Comparison of ENCODE assay signal across 20 cellular contexts in genomic region chr16:69534720-69535119, GRCh38. TPM values are rescaled to one million over a fixed set of nuclear protein-coding genes. Genes with fewer than 3 reads are reported as not detected.
A peak's percentile ranks its signal among the peaks of the same experiment; 100 is the strongest.
DNase-seq lines count a peak whose midpoint lies in the region; FAIRE-seq and TF ChIP-seq lines count a peak whose summit lies in the region.
"Had no signal": no experiment of that assay in that cellular context is flagged by ENCODE, and none has a peak within 500 bp of the region (broad histone marks: within the 10 kb centered on the region; RNA-seq: fewer than 3 reads in every experiment).

No MANE protein-coding gene starts in this region.

- H3K27ac ChIP-seq in GM23248, result peak overlapping the region; percentile 71
- no peak overlapping the region for H3K27ac ChIP-seq in astrocyte (ENCODE audit: low read depth, low read length)
- H3K27ac ChIP-seq in keratinocyte (ENCODE audit: control insufficient read depth, insufficient read depth, low read length), result peak overlapping the region; percentile 58
- no peak overlapping the region for H3K27ac ChIP-seq in CD4-positive, alpha-beta memory T cell (ENCODE audit: low read depth, low read length)

- no peak for TF ChIP-seq CTCF in HFFc6 (IDR thresholded peaks at IDR 0.05)
- TF ChIP-seq CTCF in astrocyte (IDR thresholded peaks at IDR 0.05; ENCODE audit: insufficient read depth, low read depth, low read length), result no peak
- TF ChIP-seq CTCF in keratinocyte (optimal IDR thresholded peaks at IDR 0.05 in 1 of 3, IDR thresholded peaks at IDR 0.05 in 1 of 3, conservative IDR thresholded peaks at IDR 0.05 in 1 of 3; ENCODE audit: extremely low read depth in 1 of 3, insufficient read depth in 2 of 3, low read length in 3 of 3), result no peak

- H4K20me1 ChIP-seq in GM23248 (ENCODE audit: insufficient read depth) (no peaks in the 10 kb centered on the region), astrocyte (ENCODE audit: insufficient read depth, low read length) (no peaks in the 10 kb centered on the region), keratinocyte (ENCODE audit: control insufficient read depth, extremely low read depth, insufficient read depth, low read length) (no peaks in the 10 kb centered on the region)

- H3K36me3 ChIP-seq in GM23248 (ENCODE audit: low read depth) (no peaks in the 10 kb centered on the region), astrocyte (ENCODE audit: insufficient read depth, low read length) (no peaks in the 10 kb centered on the region), keratinocyte (ENCODE audit: control insufficient read depth in 2 of 2, extremely low read depth in 1 of 2, insufficient read depth in 2 of 2, low read length in 2 of 2) (no peaks in the 10 kb centered on the region)
- H3K36me3 ChIP-seq in CD4-positive, alpha-beta memory T cell (ENCODE audit: insufficient read depth, low read length), result no peaks in the 10 kb centered on the region

- H3K27me3 ChIP-seq in GM23248 (replicated peaks; ENCODE audit: insufficient read depth) (no peaks in the 10 kb centered on the region), astrocyte (ENCODE audit: insufficient read depth, low read length) (no peaks in the 10 kb centered on the region), keratinocyte (ENCODE audit: control insufficient read depth, extremely low read depth, insufficient read depth, low read length) (no peaks in the 10 kb centered on the region)
- no peaks in the 10 kb centered on the region for H3K27me3 ChIP-seq in CD4-positive, alpha-beta memory T cell (ENCODE audit: insufficient read depth, low read length)

- H3K27me3 Mint-ChIP-seq in HFFc6 (ENCODE audit: insufficient read depth) (peaks cover under 1% of the 10 kb centered on the region), astrocyte (ENCODE audit: low read depth, unreplicated experiment) (no peaks in the 10 kb centered on the region)
- no peaks in the 10 kb centered on the region for H3K27me3 Mint-ChIP-seq in activated CD4-positive, alpha-beta T cell treated with anti-CD3 and anti-CD28 coated beads, Interleukin-2, amount 10 ng/mL, durations not matched to agents 7 days and 5 days
- peaks cover 0 to 3% of the 10 kb centered on the region in 2 donors for H3K27me3 Mint-ChIP-seq in CD4-positive, alpha-beta memory T cell

- in situ Hi-C loops in GM23248 (cut with MboI), result no loop called here

- 95 to 100% methylated on average over 3 of the region's 3 CpGs for WGBS in GM23248 (ENCODE audit: low coverage in 1 of 2, low lambda C conversion rate in 2 of 2, missing lambda C conversion rate in 2 of 2), 2 experiments

- H3K36me3 Mint-ChIP-seq in HFFc6 (ENCODE audit: low read depth) (peaks cover 7% of the 10 kb centered on the region), astrocyte (ENCODE audit: low read depth, unreplicated experiment) (no peaks in the 10 kb centered on the region)
- H3K36me3 Mint-ChIP-seq in activated CD4-positive, alpha-beta T cell treated with anti-CD3 and anti-CD28 coated beads, Interleukin-2, amount 10 ng/mL, durations not matched to agents 7 days and 5 days (ENCODE audit: low read depth), result no peaks in the 10 kb centered on the region
- peaks cover 0 to 2% of the 10 kb centered on the region in 2 donors for H3K36me3 Mint-ChIP-seq in CD4-positive, alpha-beta memory T cell

- no peak overlapping the region for H3K9ac ChIP-seq in GM23248
- no peak overlapping the region for H3K9ac ChIP-seq in astrocyte (ENCODE audit: low read length)
- H3K9ac ChIP-seq in keratinocyte (ENCODE audit: control insufficient read depth, extremely low read depth, insufficient read depth, low read length), result no peak overlapping the region

- peak overlapping the region; percentile 57 for H2AFZ ChIP-seq in GM23248
- peak overlapping the region; percentile 26 for H2AFZ ChIP-seq in astrocyte (ENCODE audit: low read depth, low read length)
- H2AFZ ChIP-seq in keratinocyte (ENCODE audit: control insufficient read depth, low read length), result peak overlapping the region; percentile 2

- dilution Hi-C loops in keratinocyte (cut with MboI; ENCODE audit: extremely low pct_ligation_motif_present, low sequenced_read_pairs), result no loop called here

- no peaks in the 10 kb centered on the region for H3K9me3 ChIP-seq in GM23248 (ENCODE audit: low read depth)
- H3K9me3 ChIP-seq in astrocyte (ENCODE audit: insufficient read depth, low read depth, low read length), result no peaks in the 10 kb centered on the region
- H3K9me3 ChIP-seq in keratinocyte (ENCODE audit: control insufficient read depth, low read depth, low read length), result no peaks in the 10 kb centered on the region
- H3K9me3 ChIP-seq in CD4-positive, alpha-beta memory T cell (ENCODE audit: control insufficient read depth in 1 of 2, low read length in 2 of 2), result no peaks in the 10 kb centered on the region

- H3K4me1 Mint-ChIP-seq in HFFc6 (ENCODE audit: low read depth) (peaks cover 75% of the 10 kb centered on the region), astrocyte (ENCODE audit: low read depth, unreplicated experiment) (peaks cover 25% of the 10 kb centered on the region)
- peaks cover 13% of the 10 kb centered on the region for H3K4me1 Mint-ChIP-seq in activated CD4-positive, alpha-beta T cell treated with anti-CD3 and anti-CD28 coated beads, Interleukin-2, amount 10 ng/mL, durations not matched to agents 7 days and 5 days
- peaks cover 4 to 15% (median 11%) of the 10 kb centered on the region in 4 donors for H3K4me1 Mint-ChIP-seq in CD4-positive, alpha-beta memory T cell

- no peaks in the 10 kb centered on the region for H3K9me3 Mint-ChIP-seq in HFFc6
- H3K9me3 Mint-ChIP-seq in astrocyte (ENCODE audit: unreplicated experiment), result no peaks in the 10 kb centered on the region
- H3K9me3 Mint-ChIP-seq in activated CD4-positive, alpha-beta T cell treated with anti-CD3 and anti-CD28 coated beads, Interleukin-2, amount 10 ng/mL, durations not matched to agents 7 days and 5 days, result no peaks in the 10 kb centered on the region
- H3K9me3 Mint-ChIP-seq in CD4-positive, alpha-beta memory T cell, result no peaks in the 10 kb centered on the region
- H3K9me3 Mint-ChIP-seq: IgD-negative memory B cell had no signal

- H3F3A ChIP-seq in GM23248 (ENCODE audit: insufficient read depth), result peaks cover 34% of the 10 kb centered on the region

- H3K4me1 ChIP-seq in GM23248 (ENCODE audit: insufficient read depth) (peaks cover 52% of the 10 kb centered on the region), astrocyte (ENCODE audit: insufficient read depth, low read length) (peaks cover 22% of the 10 kb centered on the region), keratinocyte (ENCODE audit: control insufficient read depth, extremely low read depth, insufficient read depth, low read length) (peaks cover 32% of the 10 kb centered on the region)
- H3K4me1 ChIP-seq in CD4-positive, alpha-beta memory T cell (ENCODE audit: insufficient read depth, low read length), result peaks cover 10% of the 10 kb centered on the region

- FAIRE-seq in astrocyte (lab: Jason Lieb, UNC) (no peak), keratinocyte (lab: Jason Lieb, UNC) (no peak)

- CTCF ChIA-PET in activated CD4-positive, alpha-beta T cell treated with anti-CD3 and anti-CD28 coated beads, Interleukin-2, amount 10 ng/mL, durations not matched to agents 7 days and 5 days (lab: Charles Lee), result interaction anchor here (0.6 to 0.7 kb wide), 2 partner anchors 112 to 223 kb away, joined by 3 to 5 read pairs; no protein-coding TSS in a partner anchor
- CTCF ChIA-PET in CD4-positive, alpha-beta memory T cell (lab: Charles Lee; ENCODE audit: partially characterized antibody), result no interaction called here

- intact Hi-C loops in CD4-positive, alpha-beta memory T cell (cut with micrococcal nuclease), result no loop called here

- DNase-seq in GM23248, result no peak
- no peak for DNase-seq in HFFc6
- DNase-seq in astrocyte (ENCODE audit: low read depth), result no peak
- DNase-seq in keratinocyte (ENCODE audit: low read depth, low spot score), result no peak
- no peak for DNase-seq in cerebellar nuclear complex (lab: John Stamatoyannopoulos, UW)
- DNase-seq in inferior parietal cortex (ENCODE audit: extremely low spot score), result no peak
- no peak for DNase-seq in activated CD4-positive, alpha-beta T cell treated with anti-CD3 and anti-CD28 coated beads, Interleukin-2, amount 10 ng/mL, durations not matched to agents 7 days and 5 days
- DNase-seq in CD4-positive, alpha-beta memory T cell, result no peak
- DNase-seq: AML-193, COR-L47, H7, Kasumi-1, MM.1S, NCI-H1092 treated with DMSO at 0.1 percent for 48 hours, NCI-H146, NCI-H2081 treated with DMSO at 0.1 percent for 48 hours, NCI-H510A treated with DMSO at 0.1 percent for 48 hours, NCI-H774, SHP77 treated with DMSO at 0.1 percent for 48 hours had no signal

- H3K27ac Mint-ChIP-seq in HFFc6 (peak overlapping the region; percentile 78), astrocyte (ENCODE audit: unreplicated experiment) (peak overlapping the region; percentile 3)
- no peak overlapping the region for H3K27ac Mint-ChIP-seq in activated CD4-positive, alpha-beta T cell treated with anti-CD3 and anti-CD28 coated beads, Interleukin-2, amount 10 ng/mL, durations not matched to agents 7 days and 5 days
- no peak overlapping the region for H3K27ac Mint-ChIP-seq in CD4-positive, alpha-beta memory T cell

- POLR2A ChIA-PET in activated CD4-positive, alpha-beta T cell treated with anti-CD3 and anti-CD28 coated beads, Interleukin-2, amount 10 ng/mL, durations not matched to agents 7 days and 5 days (lab: Charles Lee), result no interaction called here
- POLR2A ChIA-PET in CD4-positive, alpha-beta memory T cell (lab: Charles Lee; ENCODE audit: partially characterized antibody), result no interaction called here

- H3K4me3 ChIP-seq in GM23248 (no peak overlapping the region), astrocyte (ENCODE audit: insufficient read depth, low read depth, low read length) (no peak overlapping the region), keratinocyte (ENCODE audit: control insufficient read depth in 2 of 3, extremely low read depth in 1 of 3, insufficient read depth in 2 of 3, low read depth in 1 of 3, low read length in 3 of 3) (peak overlapping the region in 1 of 3 experiments; percentile 26)
- H3K4me3 ChIP-seq in CD4-positive, alpha-beta memory T cell (ENCODE audit: low read length in 2 of 2), result no peak overlapping the region

- H3K9me1 ChIP-seq in keratinocyte (ENCODE audit: control insufficient read depth, extremely low read depth, insufficient read depth, low read length), result no peaks in the 10 kb centered on the region

- no peaks in the 10 kb centered on the region for H3K9me2 ChIP-seq in GM23248 (ENCODE audit: insufficient read depth)

- no peaks in the 10 kb centered on the region for H3K79me2 ChIP-seq in GM23248 (ENCODE audit: insufficient read depth)
- H3K79me2 ChIP-seq in astrocyte (ENCODE audit: insufficient read depth, low read length), result no peaks in the 10 kb centered on the region
- H3K79me2 ChIP-seq in keratinocyte (ENCODE audit: control insufficient read depth, insufficient read depth, low read length), result no peaks in the 10 kb centered on the region

- peak overlapping the region; percentile 53 for H3K4me2 ChIP-seq in GM23248 (ENCODE audit: unreplicated experiment)
- peak overlapping the region; percentile 33 for H3K4me2 ChIP-seq in astrocyte (ENCODE audit: low read length)
- H3K4me2 ChIP-seq in keratinocyte (ENCODE audit: control insufficient read depth, extremely low read depth, insufficient read depth, low read depth, low read length), result peak overlapping the region; percentile 53

- peak overlapping the region; percentile 50; the same call in 1 of the 2 replicates for H3K4me3 Mint-ChIP-seq in HFFc6
- no peak overlapping the region for H3K4me3 Mint-ChIP-seq in astrocyte (ENCODE audit: unreplicated experiment)
- no peak overlapping the region for H3K4me3 Mint-ChIP-seq in activated CD4-positive, alpha-beta T cell treated with anti-CD3 and anti-CD28 coated beads, Interleukin-2, amount 10 ng/mL, durations not matched to agents 7 days and 5 days
- no peak overlapping the region for H3K4me3 Mint-ChIP-seq in CD4-positive, alpha-beta memory T cell
- H3K4me3 Mint-ChIP-seq: IgD-negative memory B cell had no signal

RNA-seq across cellular contexts. Expression of gene NFAT5, which starts 31.0 kb away (rescaled TPM):
- 9.8 and 16.2 TPM in 2 replicates for total RNA-seq in GM23248 (2014; rRNA removed; shearing (Covaris generic))
- polyA plus RNA-seq in GM23248 (2016; fragmentation: Nextera tagmentation; extraction: Ambion mirVana) (7.1 and 8.0 TPM in 2 replicates), keratinocyte (21.2 to 24.9 TPM (median 23.1 TPM) in 3 replicates)
- 100 to 1,000 TPM in 1 of 6 experiments, 10 to 100 TPM in 5; 52.0 to 114 (median 63.7) TPM for total RNA-seq in HFFc6 (2021; fragmentation: NEBNext Ultra II Directional; extraction: Animal tissue kit (Norgen Biotek cat#: 25700))
- total RNA-seq in astrocyte, result 79.1 and 96.2 TPM in 2 replicates
- polyA plus RNA-seq in keratinocyte (2011; ENCODE audit: low read depth), result 41.5 TPM
- polyA plus RNA-seq in keratinocyte (2011; cell fraction: cytosol; rRNA removed), result 4.4 and 9.4 TPM in 2 replicates
- 56.9 and 59.9 TPM in 2 replicates for polyA plus RNA-seq in keratinocyte (2011; cell fraction: nucleus; rRNA removed)
- polyA plus RNA-seq in keratinocyte (2012; ENCODE audit: low replicate concordance), result 6.6 and 16.2 TPM in 2 replicates
- polyA minus RNA-seq in keratinocyte, result 24.4 to 109 TPM (median 49.1 TPM) in 3 replicates
- 14.4 TPM for polyA minus RNA-seq in keratinocyte (2011; cell fraction: cytosol; rRNA and poly(A)+ RNA removed)
- 67.6 and 136 TPM in 2 replicates for polyA minus RNA-seq in keratinocyte (2011; cell fraction: nucleus; rRNA and poly(A)+ RNA removed)
- 10 to 100 TPM; 18.5 to 19.5 TPM for total RNA-seq in activated CD4-positive, alpha-beta T cell treated with anti-CD3 and anti-CD28 coated beads, Interleukin-2, amount 10 ng/mL, durations not matched to agents 7 days and 5 days
- total RNA-seq in CD4-positive, alpha-beta memory T cell, result 10 to 100 TPM; 29.2 to 35.6 TPM
- polyA plus RNA-seq in CD4-positive, alpha-beta memory T cell, result 1 to 10 TPM; 1.8 to 8.3 TPM

Comparison
In these comparisons a context has a peak if more than half of its experiments do, and no peak if none do; other contexts are left out.
1. H2AFZ ChIP-seq: peak in every context shown above with its lines; median percentile 57 in GM23248; 26 in astrocyte; 2 in keratinocyte.
2. H3K27ac ChIP-seq: peak in GM23248 (single experiment) and keratinocyte (single experiment); none in astrocyte (single experiment) and CD4-positive, alpha-beta memory T cell (single experiment).
3. H3K27ac Mint-ChIP-seq: peak in HFFc6 (single experiment) and astrocyte (single experiment); none in activated CD4-positive, alpha-beta T cell treated with anti-CD3 and anti-CD28 coated beads, Interleukin-2, amount 10 ng/mL, durations not matched to agents 7 days and 5 days (single experiment) and CD4-positive, alpha-beta memory T cell (0 of 7).
4. Peak in every context shown above with its lines, with median percentiles within 50 percentile points of each other: H3K4me2 ChIP-seq.